17 cellular contexts compared by ENCODE assay signal in genomic region chr4:3637326-3638016, GRCh38.
DNase-seq lines count a peak whose midpoint lies in the region; TF ChIP-seq lines count a peak whose summit lies in the region.
"Had no signal": no experiment of that assay in that cellular context is flagged by ENCODE, and none has a peak within 500 bp of the region (broad histone marks: within the 10 kb centered on the region; RNA-seq: fewer than 3 reads in every experiment).

No MANE protein-coding gene starts in this region.

- H3K9me3 ChIP-seq in BLaER1 (peaks cover 35% of the 10 kb centered on the region), prostate gland (no peaks in the 10 kb centered on the region)
- H3K9me3 ChIP-seq: A549, MG63 had no signal

- CTCF ChIA-PET in MCF 10A (lab: Yijun Ruan, JAX) = interaction anchor here (0.5 kb wide), 1 partner anchor 882 kb away, joined by 3 read pairs; no protein-coding TSS in a partner anchor

- WGBS in prostate gland = 43% methylated on average over 19 of the region's 19 CpGs

- peaks cover 51% of the 10 kb centered on the region for H3K27me3 Mint-ChIP-seq in MCF 10A (ENCODE audit: insufficient read depth, unreplicated experiment)
- H3K27me3 Mint-ChIP-seq in activated T-helper 2 cell treated with anti-CD3 and anti-CD28 coated beads, Interferon-gamma antibody, Interleukin-2, Interleukin-4, amounts not matched to agents 10 μg/mL and 5 μg/mL and 100 μg/mL, durations not matched to agents 14 hours and 24 hours and 36 hours (ENCODE audit: low read depth) = no peaks in the 10 kb centered on the region
- H3K27me3 Mint-ChIP-seq: CD4-positive, CD25-positive, alpha-beta regulatory T cell had no signal

- H3K27ac ChIP-seq in BLaER1 (0 out of 2 replicates have a peak overlapping the region, but pooled peaks have one; percentile 77), prostate gland (peak overlapping the region; percentile 64 to 74)
- H3K27ac ChIP-seq: A549 had no signal

- peak overlapping the region; percentile 74 for H3K4me2 ChIP-seq in BLaER1
- H3K4me2 ChIP-seq: A549 had no signal

- TF ChIP-seq POLR2A in prostate gland (IDR thresholded peaks at IDR 0.05) = no peak

- H4K20me1 ChIP-seq in BLaER1 = no peaks in the 10 kb centered on the region

- H3K27me3 ChIP-seq in BLaER1 (no peaks in the 10 kb centered on the region), prostate gland (replicated peaks; ENCODE audit: insufficient read depth) (no peaks in the 10 kb centered on the region)
- H3K27me3 ChIP-seq: MG63 had no signal

- peak in 1 of 4 experiments; percentile 5 for TF ChIP-seq CTCF in prostate gland (IDR thresholded peaks at IDR 0.05)
- no peak for TF ChIP-seq CTCF in MCF 10A (IDR thresholded peaks at IDR 0.05; ENCODE audit: unreplicated experiment)
- TF ChIP-seq CTCF in foreskin fibroblast (IDR thresholded peaks at IDR 0.05; ENCODE audit: low read depth, low read length) = no peak

- intact Hi-C loops in prostate gland (cut with DNase I) = no loop called here
- intact Hi-C loops in MCF 10A (cut with micrococcal nuclease) = no loop called here
- intact Hi-C loops in activated T-helper 2 cell treated with anti-CD3 and anti-CD28 coated beads, Interferon-gamma antibody, Interleukin-2, Interleukin-4, amounts not matched to agents 10 μg/mL and 5 μg/mL and 100 μg/mL, durations not matched to agents 14 hours and 24 hours and 36 hours (cut with micrococcal nuclease) = no loop called here

- no peaks in the 10 kb centered on the region for H3K4me1 Mint-ChIP-seq in MCF 10A (ENCODE audit: insufficient read depth, unreplicated experiment)
- H3K4me1 Mint-ChIP-seq in activated T-helper 2 cell treated with anti-CD3 and anti-CD28 coated beads, Interferon-gamma antibody, Interleukin-2, Interleukin-4, amounts not matched to agents 10 μg/mL and 5 μg/mL and 100 μg/mL, durations not matched to agents 14 hours and 24 hours and 36 hours (ENCODE audit: low read depth) = no peaks in the 10 kb centered on the region
- H3K4me1 Mint-ChIP-seq: CD4-positive, CD25-positive, alpha-beta regulatory T cell had no signal

- H3K27ac Mint-ChIP-seq in MCF 10A (ENCODE audit: low read depth, unreplicated experiment) = no peak overlapping the region
- no peak overlapping the region for H3K27ac Mint-ChIP-seq in activated T-helper 2 cell treated with anti-CD3 and anti-CD28 coated beads, Interferon-gamma antibody, Interleukin-2, Interleukin-4, amounts not matched to agents 10 μg/mL and 5 μg/mL and 100 μg/mL, durations not matched to agents 14 hours and 24 hours and 36 hours

- no peaks in the 10 kb centered on the region for H3K36me3 Mint-ChIP-seq in MCF 10A (ENCODE audit: insufficient read depth, unreplicated experiment)
- no peaks in the 10 kb centered on the region for H3K36me3 Mint-ChIP-seq in activated T-helper 2 cell treated with anti-CD3 and anti-CD28 coated beads, Interferon-gamma antibody, Interleukin-2, Interleukin-4, amounts not matched to agents 10 μg/mL and 5 μg/mL and 100 μg/mL, durations not matched to agents 14 hours and 24 hours and 36 hours (ENCODE audit: low read depth)
- H3K36me3 Mint-ChIP-seq: CD4-positive, CD25-positive, alpha-beta regulatory T cell had no signal

- POLR2A ChIA-PET in MCF 10A (lab: Yijun Ruan, JAX) = no interaction called here

- DNase-seq in anterior cingulate cortex (lab: John Stamatoyannopoulos, UW) = peak in 33 of 58 donors; percentile 16 to 68 (median 40)
- DNase-seq in left kidney (ENCODE audit: low read depth, low spot score) = peak; percentile 72
- peak; percentile 55 for DNase-seq in prostate gland (ENCODE audit: low spot score)
- no peak for DNase-seq in MCF 10A (ENCODE audit: unreplicated experiment)
- no peak for DNase-seq in NCI-H2029 (lab: John Stamatoyannopoulos, UW)
- no peak for DNase-seq in activated T-helper 2 cell treated with anti-CD3 and anti-CD28 coated beads, Interferon-gamma antibody, Interleukin-2, Interleukin-4, amounts not matched to agents 10 μg/mL and 5 μg/mL and 100 μg/mL, durations not matched to agents 14 hours and 24 hours and 36 hours (ENCODE audit: low spot score)
- no peak for DNase-seq in foreskin fibroblast
- DNase-seq: Calu3; CD4-positive, CD25-positive, alpha-beta regulatory T cell; KG1; MG63; NCI-H1092 treated with DMSO at 0.1 percent for 48 hours; NCI-H1694; NCI-H446; NCI-H748 treated with DMSO at 0.1 percent for 48 hours had no signal

- no TSS peak for BruUV-seq in MCF 10A (replicated peaks; lab: Mats Ljungman, UMichigan)

- H3K4me3 ChIP-seq in BLaER1 = no peak overlapping the region
- no peak overlapping the region for H3K4me3 ChIP-seq in prostate gland
- H3K4me3 ChIP-seq in foreskin fibroblast (ENCODE audit: low read depth in 1 of 2, low read length in 2 of 2) = no peak overlapping the region
- H3K4me3 ChIP-seq: A549, MG63 had no signal

- peaks cover 11% of the 10 kb centered on the region for H3K9me3 Mint-ChIP-seq in MCF 10A (ENCODE audit: unreplicated experiment)
- H3K9me3 Mint-ChIP-seq in activated T-helper 2 cell treated with anti-CD3 and anti-CD28 coated beads, Interferon-gamma antibody, Interleukin-2, Interleukin-4, amounts not matched to agents 10 μg/mL and 5 μg/mL and 100 μg/mL, durations not matched to agents 14 hours and 24 hours and 36 hours = no peaks in the 10 kb centered on the region
- H3K9me3 Mint-ChIP-seq: CD4-positive, CD25-positive, alpha-beta regulatory T cell had no signal

- no peak overlapping the region for H3K4me3 Mint-ChIP-seq in MCF 10A (ENCODE audit: unreplicated experiment)
- no peak overlapping the region for H3K4me3 Mint-ChIP-seq in activated T-helper 2 cell treated with anti-CD3 and anti-CD28 coated beads, Interferon-gamma antibody, Interleukin-2, Interleukin-4, amounts not matched to agents 10 μg/mL and 5 μg/mL and 100 μg/mL, durations not matched to agents 14 hours and 24 hours and 36 hours (ENCODE audit: low read depth)
- H3K4me3 Mint-ChIP-seq: CD4-positive, CD25-positive, alpha-beta regulatory T cell had no signal

- H3K4me1 ChIP-seq in BLaER1 (peaks cover 56% of the 10 kb centered on the region), prostate gland (replicated peaks) (peaks cover 7% of the 10 kb centered on the region)
- H3K4me1 ChIP-seq: A549 had no signal

- H3K36me3 ChIP-seq in BLaER1 (0 out of 2 replicates have a peak, but pooled peaks cover 6% of the 10 kb centered on the region), prostate gland (no peaks in the 10 kb centered on the region)
- H3K36me3 ChIP-seq: MG63 had no signal

- no peak overlapping the region for H3K9ac ChIP-seq in BLaER1

Comparison
In these comparisons a context has a peak if more than half of its experiments do, and no peak if none do; other contexts are left out.
1. DNase-seq: peak in anterior cingulate cortex (33 of 58), left kidney (single experiment) and prostate gland (single experiment); none in MCF 10A (single experiment), NCI-H2029 (single experiment), activated T-helper 2 cell treated with anti-CD3 and anti-CD28 coated beads, Interferon-gamma antibody, Interleukin-2, Interleukin-4, amounts not matched to agents 10 μg/mL and 5 μg/mL and 100 μg/mL, durations not matched to agents 14 hours and 24 hours and 36 hours (single experiment) and foreskin fibroblast (0 of 2).